In the genomic region with DNA sequence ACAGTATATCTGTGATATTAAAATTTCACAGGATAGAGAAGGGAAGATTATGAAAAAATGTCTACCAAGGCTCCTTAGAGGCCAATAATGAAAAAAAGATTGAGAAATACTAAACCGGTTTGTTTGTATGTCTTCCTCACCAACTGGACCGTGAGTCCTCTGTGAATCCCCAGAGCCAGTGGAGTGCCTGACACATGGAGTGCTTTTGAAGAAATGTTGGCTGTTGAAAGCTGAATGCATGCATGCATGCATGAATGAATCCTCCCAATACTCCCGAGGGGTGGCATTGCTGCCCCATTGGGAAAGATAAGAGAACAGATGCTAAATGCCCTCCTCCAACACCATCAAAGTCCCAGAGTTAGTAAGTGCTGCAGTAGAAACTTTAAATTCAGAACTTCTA, we compare ENCODE assay signal across 21 cellular contexts.
DNase-seq lines count a peak whose midpoint lies in the region; ATAC-seq and TF ChIP-seq lines count a peak whose summit lies in the region.
"Had no signal": no experiment of that assay in that cellular context is flagged by ENCODE, and none has a peak within 500 bp of the region (broad histone marks: within the 10 kb centered on the region; RNA-seq: fewer than 3 reads in every experiment).

No MANE protein-coding gene starts in this region.

- TF ChIP-seq CTCF in gastroesophageal sphincter (IDR thresholded peaks at IDR 0.05): no peak
- no peak for TF ChIP-seq CTCF in smooth muscle cell (IDR thresholded peaks at IDR 0.05; ENCODE audit: borderline replicate concordance, insufficient read depth, poor library complexity, severe bottlenecking)

- peak overlapping the region in 6 of 11 experiments; percentile 0 to 95 (median 83); a peak in 10 of 22 replicates for H3K27ac ChIP-seq in BLaER1 treated with 17β-estradiol and CSF1 and Interleukin-3, amounts not matched to agents 10 nM and 100 nM
- H3K27ac ChIP-seq in gastroesophageal sphincter (peak overlapping the region; percentile 25 to 88 (median 84)), smooth muscle cell (ENCODE audit: low read depth) (peak overlapping the region; percentile 67)

- H2AFZ ChIP-seq in smooth muscle cell (ENCODE audit: low read depth): no peak overlapping the region

- peaks cover 0 to 20% (median 13%) of the 10 kb centered on the region in 11 experiments; a peak in 17 of 22 replicates for H3K9me3 ChIP-seq in BLaER1 treated with 17β-estradiol and CSF1 and Interleukin-3, amounts not matched to agents 10 nM and 100 nM (replicated peaks in 1 of 11)
- H3K9me3 ChIP-seq in gastroesophageal sphincter (no peaks in the 10 kb centered on the region), smooth muscle cell (replicated peaks; ENCODE audit: low read depth) (no peaks in the 10 kb centered on the region)

- peaks cover 16% of the 10 kb centered on the region for H3F3A ChIP-seq in smooth muscle cell (ENCODE audit: low read depth)

- no peaks in the 10 kb centered on the region for H3K27me3 ChIP-seq in BLaER1 treated with 17β-estradiol and CSF1 and Interleukin-3, amounts not matched to agents 10 nM and 100 nM
- no peaks in the 10 kb centered on the region for H3K27me3 ChIP-seq in gastroesophageal sphincter
- no peaks in the 10 kb centered on the region for H3K27me3 ChIP-seq in smooth muscle cell (ENCODE audit: low read depth)

- DNase-seq in NCI-H446 treated with DMSO at 0.1 percent for 48 hours (lab: John Stamatoyannopoulos, UW) (peak; percentile 31), smooth muscle cell (lab: John Stamatoyannopoulos, UW; ENCODE audit: unreplicated experiment) (no peak), occipital lobe (lab: John Stamatoyannopoulos, UW) (no peak), Ammon's horn (ENCODE audit: low spot score) (no peak)
- DNase-seq: activated CD4-positive, alpha-beta memory T cell treated with anti-CD3 and anti-CD28 coated beads for 36 hours; activated CD4-positive, CD25-positive, alpha-beta regulatory T cell; activated naive CD8-positive, alpha-beta T cell treated with anti-CD3 and anti-CD28 coated beads, Interleukin-2, amount 10 ng/mL, durations not matched to agents 7 days and 5 days; CD4-positive, CD25-positive, alpha-beta regulatory T cell; effector CD8-positive, alpha-beta T cell; islet precursor cell; NCI-H1092 treated with DMSO at 0.1 percent for 48 hours; NCI-H2029; NCI-H524; nephron progenitor cell; NK-92 treated with Interleukin-12 subunit alpha and Interleukin-12 subunit beta, amount 100 ng/mL, for 24 hours; SHP77 treated with DMSO at 0.1 percent for 48 hours; substantia nigra had no signal

- no peaks in the 10 kb centered on the region for H3K79me2 ChIP-seq in smooth muscle cell (ENCODE audit: low read depth)

- TF ChIP-seq POLR2A in gastroesophageal sphincter (IDR thresholded peaks at IDR 0.05): no peak

- WGBS in gastroesophageal sphincter (ENCODE audit: low coverage in 1 of 2), 2 donors: 58 to 60% methylated on average over 3 of the region's 3 CpGs
- whole genome bisulfite sequencing in smooth muscle cell (ENCODE audit: low lambda C conversion rate): 47% methylated on average over 3 of the region's 3 CpGs

- peak overlapping the region in 9 of 11 experiments; percentile 49 to 82 (median 77); a peak in 17 of 22 replicates for H3K4me2 ChIP-seq in BLaER1 treated with 17β-estradiol and CSF1 and Interleukin-3, amounts not matched to agents 10 nM and 100 nM
- peak overlapping the region; percentile 12 for H3K4me2 ChIP-seq in smooth muscle cell

- no peak for TF ChIP-seq EP300 in gastroesophageal sphincter (IDR thresholded peaks at IDR 0.05)

- ATAC-seq in gastroesophageal sphincter (no peak), HG03571 (IDR thresholded peaks at IDR 0.05; ENCODE audit: unreplicated experiment) (no peak), HG03280 (IDR thresholded peaks at IDR 0.05; ENCODE audit: unreplicated experiment) (no peak)

- peak overlapping the region in 1 of 10 experiments; percentile 17; a peak in 1 of 20 replicates for H3K4me3 ChIP-seq in BLaER1 treated with 17β-estradiol and CSF1 and Interleukin-3, amounts not matched to agents 10 nM and 100 nM
- H3K4me3 ChIP-seq in gastroesophageal sphincter: no peak overlapping the region
- no peak overlapping the region for H3K4me3 ChIP-seq in smooth muscle cell

- no peaks in the 10 kb centered on the region for H3K36me3 ChIP-seq in BLaER1 treated with 17β-estradiol and CSF1 and Interleukin-3, amounts not matched to agents 10 nM and 100 nM
- H3K36me3 ChIP-seq in gastroesophageal sphincter (no peaks in the 10 kb centered on the region), smooth muscle cell (ENCODE audit: low read depth) (no peaks in the 10 kb centered on the region)

- no peaks in the 10 kb centered on the region for H4K20me1 ChIP-seq in BLaER1 treated with 17β-estradiol and CSF1 and Interleukin-3, amounts not matched to agents 10 nM and 100 nM
- no peaks in the 10 kb centered on the region for H4K20me1 ChIP-seq in smooth muscle cell (ENCODE audit: low read depth)

- H3K9ac ChIP-seq in BLaER1 treated with 17β-estradiol and CSF1 and Interleukin-3, amounts not matched to agents 10 nM and 100 nM: peak overlapping the region in 4 of 11 experiments; percentile 56 to 82 (median 76); a peak in 8 of 22 replicates
- no peak overlapping the region for H3K9ac ChIP-seq in smooth muscle cell (ENCODE audit: low read depth)

- peaks cover 14 to 52% (median 39%) of the 10 kb centered on the region in 10 experiments; a peak in 17 of 20 replicates for H3K4me1 ChIP-seq in BLaER1 treated with 17β-estradiol and CSF1 and Interleukin-3, amounts not matched to agents 10 nM and 100 nM
- peaks cover 30 to 82% (median 30%) of the 10 kb centered on the region in 3 donors for H3K4me1 ChIP-seq in gastroesophageal sphincter
- peaks cover 12% of the 10 kb centered on the region for H3K4me1 ChIP-seq in smooth muscle cell (ENCODE audit: low read depth)
